In the genomic region with DNA sequence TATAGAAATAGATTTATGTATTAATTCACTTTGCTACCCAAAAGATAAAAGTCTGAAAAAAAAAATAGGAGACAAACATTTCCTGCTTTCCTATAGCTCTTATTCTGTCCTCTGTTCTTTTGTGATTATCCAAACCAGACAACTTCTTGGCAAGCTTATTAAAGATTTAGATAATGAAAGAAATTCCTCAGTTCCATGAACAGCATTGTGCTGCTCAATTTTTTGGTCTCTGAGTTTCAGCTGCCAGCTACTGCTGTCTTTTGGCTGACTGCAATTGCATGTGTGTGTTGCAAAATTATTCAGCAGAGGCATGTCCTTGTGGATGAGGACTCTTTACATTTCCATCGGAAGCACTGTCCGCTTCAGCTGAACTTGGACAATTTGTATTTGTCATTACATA, we compare ENCODE assay signal across 13 cellular contexts.
"Had no signal": no experiment of that assay in that cellular context is flagged by ENCODE, and none has a peak within 500 bp of the region (broad histone marks: within the 10 kb centered on the region; RNA-seq: fewer than 3 reads in every experiment).

No MANE protein-coding gene starts in this region.

- H3K27me3 ChIP-seq: adrenal gland, esophagus squamous epithelium, neural progenitor cell, pancreas had no signal

- H3K36me3 ChIP-seq: adrenal gland, esophagus squamous epithelium, neural progenitor cell, pancreas had no signal

- H3K9me3 ChIP-seq: adrenal gland, esophagus squamous epithelium, pancreas had no signal

- H3K4me3 ChIP-seq: adrenal gland, dorsolateral prefrontal cortex, esophagus squamous epithelium, lung, neural progenitor cell, pancreas had no signal

- ATAC-seq: pancreas; stimulated activated effector memory CD8-positive, alpha-beta T cell treated with anti-CD3 and anti-CD28 coated beads, Interleukin-12 subunit alpha, Interleukin-12 subunit beta, amount 100 ng/mL, for 72 hours had no signal

- H3K27ac ChIP-seq: adrenal gland, dorsolateral prefrontal cortex, esophagus squamous epithelium, neural progenitor cell, pancreas had no signal

- H3K4me1 ChIP-seq: adrenal gland, neural progenitor cell, pancreas had no signal

- DNase-seq: activated CD4-positive, alpha-beta T cell treated with anti-CD3 and anti-CD28 coated beads, Interleukin-2, amount 50 U/mL, for 1 hour; activated CD4-positive, CD25-positive, alpha-beta regulatory T cell; activated naive CD4-positive, alpha-beta T cell treated with anti-CD3 and anti-CD28 coated beads, Interleukin-2, amount 10 ng/mL, durations not matched to agents 7 days and 5 days; adrenal gland; dorsolateral prefrontal cortex; esophagus squamous epithelium; hypothalamus; midbrain; pancreas; T-helper 2 cell had no signal
